ENCODE assay signal across 8 cellular contexts in the genomic region with DNA sequence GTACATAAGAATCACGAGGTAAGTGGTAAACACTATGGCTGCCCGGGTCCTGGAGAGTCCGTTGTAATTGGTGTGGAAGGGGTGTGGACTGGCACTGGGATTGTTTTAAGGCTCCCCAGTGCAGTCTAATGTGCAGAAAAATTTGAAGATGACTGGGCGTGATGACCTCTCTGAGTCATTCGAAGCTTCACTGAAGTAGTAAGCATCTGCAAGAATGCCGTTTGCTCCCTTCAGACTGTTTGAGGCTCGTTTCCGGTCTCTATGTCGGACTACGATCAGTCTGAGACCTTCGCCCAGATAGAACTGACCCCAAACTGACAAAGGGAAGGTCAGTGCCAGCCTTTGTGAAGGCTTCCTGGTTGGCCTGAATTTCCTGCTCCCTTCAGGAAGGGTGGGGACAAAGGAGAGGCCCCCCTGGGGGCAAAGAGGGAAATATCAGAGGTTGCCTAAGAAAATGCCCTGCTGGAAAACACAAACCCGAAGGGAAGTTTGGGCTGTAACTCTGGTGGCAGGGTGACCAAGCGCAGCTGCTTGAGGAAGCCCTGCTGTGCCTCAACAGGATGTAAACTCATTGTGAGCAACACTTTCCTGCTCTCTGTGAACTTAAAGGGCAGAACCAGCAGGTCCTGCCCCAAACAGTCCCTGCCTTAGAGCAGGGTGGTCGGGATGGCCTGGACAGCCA. TPM values are rescaled to one million over a fixed set of nuclear protein-coding genes. Genes with fewer than 3 reads are reported as not detected.
DNase-seq lines count a peak whose midpoint lies in the region; ATAC-seq, FAIRE-seq and TF ChIP-seq lines count a peak whose summit lies in the region.

No MANE protein-coding gene starts in this region.

- H3K27me3 ChIP-seq in liver (ENCODE audit: control insufficient read depth in 4 of 4, insufficient read depth in 4 of 4, low read length in 3 of 4) (no peaks in the 10 kb centered on the region), HepG2 (ENCODE audit: control insufficient read depth in 1 of 2, insufficient read depth in 2 of 2, low read length in 2 of 2) (no peaks in the 10 kb centered on the region), right lobe of liver (no peaks in the 10 kb centered on the region), upper lobe of right lung (no peaks in the 10 kb centered on the region)

- 72% methylated on average over 14 of the region's 14 CpGs for WGBS in liver
- 97% methylated on average over 14 of the region's 14 CpGs for WGBS in HepG2 (ENCODE audit: low lambda C conversion rate)
- WGBS in right lobe of liver (ENCODE audit: insufficient coverage, low coverage, low lambda C conversion rate, missing lambda C conversion rate): 60% methylated on average over 13 of the region's 14 CpGs

- no peak for TF ChIP-seq RAD21 in liver (IDR thresholded peaks at IDR 0.05)
- no peak for TF ChIP-seq RAD21 in HepG2 (CRISPR knock-in tag; IDR thresholded peaks at IDR 0.05)

- H4K20me1 ChIP-seq in HepG2 (ENCODE audit: insufficient read depth, low read length): no peaks in the 10 kb centered on the region

- intact Hi-C loops in HepG2 (cut with micrococcal nuclease; ENCODE audit: unreplicated experiment): no loop called here
- intact Hi-C loops in right lobe of liver (cut with DNase I): loop anchor here in 1 of 2 donors (10.0 kb wide), 1 partner anchor 609 kb away; no protein-coding TSS in a partner anchor
- intact Hi-C loops in upper lobe of right lung (cut with DNase I): no loop called here

- H3K4me1 ChIP-seq in liver (ENCODE audit: control insufficient read depth in 4 of 4, insufficient read depth in 4 of 4, low read length in 3 of 4) (peaks cover 0 to 20% (median 9%) of the 10 kb centered on the region in 4 donors), HepG2 (ENCODE audit: insufficient read depth, low read length) (no peaks in the 10 kb centered on the region), right lobe of liver (peaks cover 0 to 10% (median 5%) of the 10 kb centered on the region in 4 donors), upper lobe of right lung (peaks cover 36% of the 10 kb centered on the region)

- H3K36me3 ChIP-seq in liver (ENCODE audit: control insufficient read depth in 4 of 4, insufficient read depth in 3 of 4, low read depth in 1 of 4, low read length in 3 of 4) (peaks cover 0 to 3% (median 2%) of the 10 kb centered on the region in 4 donors), HepG2 (replicated peaks in 1 of 2; ENCODE audit: control insufficient read depth in 1 of 2, insufficient read depth in 2 of 2, low read length in 2 of 2) (no peaks in the 10 kb centered on the region), right lobe of liver (no peaks in the 10 kb centered on the region), upper lobe of right lung (no peaks in the 10 kb centered on the region)

- CTCF ChIA-PET in HepG2 (lab: Yijun Ruan, JAX; ENCODE audit: low intra/inter-chr PET ratio, low total read pairs): no interaction called here

- H3K79me2 ChIP-seq in HepG2 (ENCODE audit: insufficient read depth, low read length): no peaks in the 10 kb centered on the region

- H3K9ac ChIP-seq in liver (ENCODE audit: low read depth in 1 of 2, low read length in 2 of 2) (no peak overlapping the region), HepG2 (ENCODE audit: insufficient read depth, low read depth, low read length) (no peak overlapping the region)

- FAIRE-seq in HepG2 (lab: Jason Lieb, UNC): no peak

- TF ChIP-seq POLR2A in HepG2 (IDR thresholded peaks at IDR 0.05; ENCODE audit: insufficient read depth in 1 of 2, low read depth in 2 of 2, low read length in 2 of 2): no peak
- TF ChIP-seq POLR2A in right lobe of liver (IDR thresholded peaks at IDR 0.05): no peak

- TF ChIP-seq EP300 in HepG2 (IDR thresholded peaks at IDR 0.05; ENCODE audit: low read depth in 2 of 2, low read length in 2 of 2) (no peak), HepG2 (CRISPR knock-in tag; IDR thresholded peaks at IDR 0.05; ENCODE audit: borderline replicate concordance) (no peak)

- H2AFZ ChIP-seq in HepG2 (ENCODE audit: low read length): no peak overlapping the region

- POLR2A ChIA-PET in HepG2 (lab: Yijun Ruan, JAX): no interaction called here

- no peak for ATAC-seq in HepG2
- ATAC-seq in right lobe of liver: peak; percentile 43 to 72 (median 58)
- ATAC-seq in upper lobe of right lung: peak; percentile 75
- ATAC-seq in GM19467 (IDR thresholded peaks at IDR 0.05; ENCODE audit: unreplicated experiment): no peak
- ATAC-seq in HG03025 (IDR thresholded peaks at IDR 0.05; ENCODE audit: low FRiP score, unreplicated experiment): no peak

- H3K4me3 ChIP-seq in liver (ENCODE audit: low read depth in 1 of 3, low read length in 3 of 3) (no peak overlapping the region), HepG2 (replicated peaks in 1 of 3; ENCODE audit: insufficient read depth in 1 of 3, low read depth in 2 of 3, low read length in 3 of 3) (no peak overlapping the region), astrocyte of the cerebellum (ENCODE audit: low read depth, low read length) (no peak overlapping the region), right lobe of liver (no peak overlapping the region), upper lobe of right lung (no peak overlapping the region)

- in situ Hi-C loops in HepG2 (cut with HindIII; ENCODE audit: extremely low pct_ligation_motif_present, low pct_unique_long_range_greater_than_20kb): loop anchor here (25.0 kb wide), 1 partner anchor 601 kb away; no protein-coding TSS in a partner anchor
- in situ Hi-C loops in astrocyte of the cerebellum (cut with HindIII; ENCODE audit: low sequenced_read_pairs): loop anchor here (5.0 to 25.0 kb wide), 2 partner anchors 36 to 601 kb away; no protein-coding TSS in a partner anchor

- H3K4me2 ChIP-seq in HepG2 (ENCODE audit: low read depth, low read length): no peak overlapping the region

- no TSS peak for BruUV-seq in HepG2 (replicated peaks; lab: Mats Ljungman, UMichigan)

- DNase-seq in HepG2 (ENCODE audit: low spot score): no peak
- peak; percentile 87 for DNase-seq in NCI-H460 (ENCODE audit: extremely low read depth, low read depth)
- DNase-seq in astrocyte of the cerebellum (ENCODE audit: low read depth): peak; percentile 75
- DNase-seq in right lobe of liver: no peak
- no peak for DNase-seq in upper lobe of right lung

- TF ChIP-seq CTCF in liver (IDR thresholded peaks at IDR 0.05; ENCODE audit: low read depth, low read length, missing input control): no peak
- TF ChIP-seq CTCF in HepG2 (CRISPR knock-in tag; IDR thresholded peaks at IDR 0.05): no peak
- no peak for TF ChIP-seq CTCF in astrocyte of the cerebellum (IDR thresholded peaks at IDR 0.05; ENCODE audit: low read depth, low read length, missing control alignments)
- TF ChIP-seq CTCF in right lobe of liver (IDR thresholded peaks at IDR 0.05): no peak
- TF ChIP-seq CTCF in upper lobe of right lung (IDR thresholded peaks at IDR 0.05): no peak

- H3K27ac ChIP-seq in liver (ENCODE audit: low read depth in 1 of 2, low read length in 2 of 2) (peak overlapping the region; percentile 4 to 30), HepG2 (ENCODE audit: extremely low read length, insufficient read depth, low read length) (no peak overlapping the region), right lobe of liver (peak overlapping the region in 1 of 3 donors; percentile 19), upper lobe of right lung (peak overlapping the region; percentile 71)

- no peaks in the 10 kb centered on the region for H3K9me3 ChIP-seq in liver (ENCODE audit: control insufficient read depth in 4 of 4, low read length in 3 of 4)
- no peaks in the 10 kb centered on the region for H3K9me3 ChIP-seq in HepG2 (ENCODE audit: low read length)
- no peaks in the 10 kb centered on the region for H3K9me3 ChIP-seq in right lobe of liver
- H3K9me3 ChIP-seq in upper lobe of right lung: no peaks in the 10 kb centered on the region

RNA-seq across cellular contexts. Expression of gene BTD, which starts 34.6 kb away (rescaled TPM):
- 10 to 100 TPM; 45.8 to 78.1 TPM for total RNA-seq in liver
- polyA plus RNA-seq in liver: 10 to 100 TPM; 46.6 to 49.0 TPM
- total RNA-seq in HepG2 (2016; rRNA removed; fragmentation: Illumina TruSeq; extraction: Trizol): 12.4 and 15.7 TPM in 2 replicates
- total RNA-seq in HepG2 (2016; cell fraction: cytosol; rRNA removed; fragmentation: Illumina TruSeq; extraction: Trizol; ENCODE audit: low read depth): 3.3 and 4.1 TPM in 2 replicates
- total RNA-seq in HepG2 (2016; cell fraction: insoluble cytoplasmic fraction; rRNA removed; fragmentation: Illumina TruSeq; extraction: Trizol): 10.3 and 17.5 TPM in 2 replicates
- 5.8 and 6.0 TPM in 2 replicates for total RNA-seq in HepG2 (2016; cell fraction: membrane; rRNA removed; fragmentation: Illumina TruSeq; extraction: Trizol)
- total RNA-seq in HepG2 (2016; cell fraction: nucleus; rRNA removed; fragmentation: Illumina TruSeq; extraction: Trizol): 16.3 and 19.1 TPM in 2 replicates
- polyA plus RNA-seq in HepG2 (2011; rRNA removed): 35.3 and 35.5 TPM in 2 replicates
- polyA plus RNA-seq in HepG2 (2011; cell fraction: cytosol; rRNA removed): 34.6 and 45.8 TPM in 2 replicates
- 16.5 and 18.2 TPM in 2 replicates for polyA plus RNA-seq in HepG2 (2011; cell fraction: nucleus; rRNA removed)
- 26.8 and 28.2 TPM in 2 replicates for polyA plus RNA-seq in HepG2 (2012)
- 3.9 TPM in 2 replicates for polyA plus RNA-seq in HepG2 (2016; cell fraction: cytosol; fragmentation: Illumina TruSeq; extraction: Trizol; ENCODE audit: low read depth)
- 9.1 TPM in 2 replicates for polyA plus RNA-seq in HepG2 (2016; cell fraction: insoluble cytoplasmic fraction; fragmentation: Illumina TruSeq; extraction: Trizol; ENCODE audit: low read depth)
- 4.9 and 5.9 TPM in 2 replicates for polyA plus RNA-seq in HepG2 (2016; cell fraction: membrane; fragmentation: Illumina TruSeq; extraction: Trizol; ENCODE audit: low read depth)
- polyA plus RNA-seq in HepG2 (2016; cell fraction: nucleus; fragmentation: Illumina TruSeq; extraction: Trizol; ENCODE audit: insufficient read depth, low read depth): 20.7 and 21.2 TPM in 2 replicates
- polyA minus RNA-seq in HepG2 (2011; rRNA and poly(A)+ RNA removed; ENCODE audit: low replicate concordance): 41.5 and 57.7 TPM in 2 replicates
- 17.9 and 21.0 TPM in 2 replicates for polyA minus RNA-seq in HepG2 (2011; cell fraction: cytosol; rRNA and poly(A)+ RNA removed)
- polyA minus RNA-seq in HepG2 (2011; cell fraction: nucleus; rRNA and poly(A)+ RNA removed): 28.2 and 36.6 TPM in 2 replicates
- total RNA-seq in NCI-H460 (2014; rRNA removed; shearing (Covaris generic)): 18.1 and 23.6 TPM in 2 replicates
- polyA plus RNA-seq in NCI-H460 (2014; cell fraction: nucleus; rRNA removed): 25.7 and 29.1 TPM in 2 replicates
- total RNA-seq in right lobe of liver: 10 to 100 TPM; 47.5 to 70.3 (median 54.5) TPM
- total RNA-seq in upper lobe of right lung: 24.6 TPM

RNA-seq across cellular contexts. Expression of gene HACL1, which starts 34.8 kb away (rescaled TPM):
- total RNA-seq in liver: 10 to 100 TPM; 13.4 to 46.9 TPM
- polyA plus RNA-seq in liver: 10 to 100 TPM; 28.2 to 36.2 TPM
- total RNA-seq in HepG2 (2016; rRNA removed; fragmentation: Illumina TruSeq; extraction: Trizol): 25.7 and 32.0 TPM in 2 replicates
- 5.1 and 7.6 TPM in 2 replicates for total RNA-seq in HepG2 (2016; cell fraction: cytosol; rRNA removed; fragmentation: Illumina TruSeq; extraction: Trizol; ENCODE audit: low read depth)
- 25.8 and 31.8 TPM in 2 replicates for total RNA-seq in HepG2 (2016; cell fraction: insoluble cytoplasmic fraction; rRNA removed; fragmentation: Illumina TruSeq; extraction: Trizol)
- 7.5 and 7.7 TPM in 2 replicates for total RNA-seq in HepG2 (2016; cell fraction: membrane; rRNA removed; fragmentation: Illumina TruSeq; extraction: Trizol)
- 20.6 and 21.9 TPM in 2 replicates for total RNA-seq in HepG2 (2016; cell fraction: nucleus; rRNA removed; fragmentation: Illumina TruSeq; extraction: Trizol)
- polyA plus RNA-seq in HepG2 (2011; rRNA removed): 22.1 and 25.7 TPM in 2 replicates
- polyA plus RNA-seq in HepG2 (2011; cell fraction: cytosol; rRNA removed): 18.1 and 18.3 TPM in 2 replicates
- 14.0 and 16.9 TPM in 2 replicates for polyA plus RNA-seq in HepG2 (2011; cell fraction: nucleus; rRNA removed)
- polyA plus RNA-seq in HepG2 (2012): 12.0 and 17.7 TPM in 2 replicates
- polyA plus RNA-seq in HepG2 (2016; cell fraction: cytosol; fragmentation: Illumina TruSeq; extraction: Trizol; ENCODE audit: low read depth): 2.3 and 2.6 TPM in 2 replicates
- polyA plus RNA-seq in HepG2 (2016; cell fraction: insoluble cytoplasmic fraction; fragmentation: Illumina TruSeq; extraction: Trizol; ENCODE audit: low read depth): 20.8 and 23.2 TPM in 2 replicates
- 4.0 and 4.1 TPM in 2 replicates for polyA plus RNA-seq in HepG2 (2016; cell fraction: membrane; fragmentation: Illumina TruSeq; extraction: Trizol; ENCODE audit: low read depth)
- polyA plus RNA-seq in HepG2 (2016; cell fraction: nucleus; fragmentation: Illumina TruSeq; extraction: Trizol; ENCODE audit: insufficient read depth, low read depth): 13.2 and 15.6 TPM in 2 replicates
- 39.5 and 56.3 TPM in 2 replicates for polyA minus RNA-seq in HepG2 (2011; rRNA and poly(A)+ RNA removed; ENCODE audit: low replicate concordance)
- polyA minus RNA-seq in HepG2 (2011; cell fraction: cytosol; rRNA and poly(A)+ RNA removed): 11.1 and 11.2 TPM in 2 replicates
- 51.2 and 57.7 TPM in 2 replicates for polyA minus RNA-seq in HepG2 (2011; cell fraction: nucleus; rRNA and poly(A)+ RNA removed)
- total RNA-seq in NCI-H460 (2014; rRNA removed; shearing (Covaris generic)): 22.5 and 25.2 TPM in 2 replicates
- 16.5 and 28.9 TPM in 2 replicates for polyA plus RNA-seq in NCI-H460 (2014; cell fraction: nucleus; rRNA removed)
- 10 to 100 TPM; 28.9 to 37.4 (median 32.9) TPM for total RNA-seq in right lobe of liver
- 15.2 TPM for total RNA-seq in upper lobe of right lung

Comparison
In these comparisons a context has a peak if more than half of its experiments do, and no peak if none do; other contexts are left out.
1. ATAC-seq: peak in right lobe of liver (4 of 4) and upper lobe of right lung (single experiment); none in HepG2 (single experiment), GM19467 (single experiment) and HG03025 (single experiment).
2. DNase-seq: peak in NCI-H460 (single experiment) and astrocyte of the cerebellum (single experiment); none in HepG2 (single experiment), right lobe of liver (0 of 3) and upper lobe of right lung (single experiment).